Comparison of ENCODE assay signal across 24 cellular contexts in the genomic region with DNA sequence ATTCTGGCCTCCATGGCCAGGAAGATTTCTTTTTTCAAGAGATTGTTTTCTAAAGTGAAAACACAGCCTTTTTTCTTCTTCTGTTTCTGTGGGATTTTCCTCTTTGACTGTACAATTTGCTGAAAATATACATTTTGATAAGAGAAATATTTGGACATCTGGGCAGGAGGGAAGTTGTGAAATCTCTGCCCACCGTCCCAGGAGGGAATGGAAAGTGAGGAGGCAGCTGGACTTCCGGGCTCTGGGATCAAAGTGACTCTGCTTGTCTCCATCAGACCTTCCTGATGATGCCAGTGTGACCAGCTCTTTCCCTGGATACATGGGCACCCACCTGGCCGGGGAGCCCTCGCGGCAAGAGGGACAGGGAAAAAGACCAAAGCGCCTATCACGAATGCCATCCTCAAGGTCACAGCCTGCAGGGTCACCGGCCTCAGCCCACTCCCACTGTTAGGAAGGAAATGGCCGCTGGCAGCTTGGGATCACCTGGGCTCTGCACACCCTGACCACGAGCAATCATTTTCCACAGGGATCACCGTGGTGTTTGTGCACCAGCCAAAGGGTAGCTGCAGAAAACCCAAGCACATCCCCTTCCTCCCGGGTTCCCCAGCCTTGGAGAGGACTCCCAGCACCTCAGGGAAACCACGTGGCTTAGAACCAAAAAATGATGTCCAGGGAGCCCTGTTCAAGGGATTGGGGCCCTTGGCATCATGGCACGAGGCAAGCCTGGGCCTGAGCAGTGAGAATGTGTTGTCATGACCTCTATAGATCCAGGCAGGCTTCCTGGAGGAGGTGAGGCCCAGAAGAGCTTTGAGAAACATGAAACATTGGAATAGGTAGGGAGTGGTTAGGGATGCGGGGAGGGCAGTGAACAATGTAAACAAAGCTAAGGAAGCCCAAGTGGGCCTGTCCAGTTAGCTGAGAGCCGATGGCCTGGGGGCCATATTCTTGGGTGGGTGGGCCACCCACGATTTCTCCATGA.
"Had no signal": no experiment of that assay in that cellular context is flagged by ENCODE, and none has a peak within 500 bp of the region (broad histone marks: within the 10 kb centered on the region; RNA-seq: fewer than 3 reads in every experiment).

No MANE protein-coding gene starts in this region.

- ATAC-seq: activated naive CD8-positive, alpha-beta T cell treated with anti-CD3 and anti-CD28 coated beads, Interleukin-2, amount 50 U/mL, for 24 hours; left cardiac atrium; left ventricle myocardium superior; right lobe of liver; stimulated activated naive CD8-positive, alpha-beta T cell treated with anti-CD3 and anti-CD28 coated beads, Interleukin-15, Interleukin-2, amounts not matched to agents 100 U/mL and 50 U/mL, for 24 hours had no signal

- H3K9me3 ChIP-seq: thoracic aorta, vagina had no signal

- DNase-seq: activated CD4-positive, alpha-beta T cell treated with anti-CD3 and anti-CD28 coated beads for 4 hours; activated CD4-positive, alpha-beta T cell treated with anti-CD3 and anti-CD28 coated beads, Interleukin-2, amount 50 U/mL, for 4 hours; activated gamma-delta T cell; activated naive CD8-positive, alpha-beta T cell treated with anti-CD3 and anti-CD28 coated beads, Interleukin-2, amount 50 U/mL, for 24 hours; activated T-cell treated with anti-CD3 and anti-CD28 coated beads for 4 hours; amygdala; central memory CD4-positive, alpha-beta T cell; effector CD8-positive, alpha-beta T cell; foreskin fibroblast; head of caudate nucleus; hippocampal formation; left cardiac atrium; left ventricle myocardium superior; stimulated activated CD4-positive, alpha-beta T cell treated with anti-CD3 and anti-CD28 coated beads, Interleukin-12 subunit alpha, Interleukin-12 subunit beta, amount 100 ng/mL, for 4 hours; stimulated activated CD4-positive, alpha-beta T cell treated with anti-CD3 and anti-CD28 coated beads, Interleukin-4, amount 100 ng/mL, for 1 hour; stimulated activated naive CD8-positive, alpha-beta T cell treated with anti-CD3 and anti-CD28 coated beads, Interleukin-15, Interleukin-2, amounts not matched to agents 100 U/mL and 50 U/mL, for 24 hours; upper lobe of left lung had no signal

- H3K27ac ChIP-seq: breast epithelium, right lobe of liver, skin epidermis, thoracic aorta, upper lobe of left lung, vagina, VCaP had no signal

- H3K36me3 ChIP-seq: breast epithelium, right lobe of liver, thoracic aorta, upper lobe of left lung, vagina had no signal

- H3K27me3 ChIP-seq: breast epithelium, right lobe of liver, upper lobe of left lung, vagina had no signal

- FAIRE-seq: keratinocyte had no signal

- H3K4me1 ChIP-seq: breast epithelium, right lobe of liver, upper lobe of left lung, vagina had no signal

- H3K4me3 ChIP-seq: breast epithelium, right lobe of liver, skin epidermis, thoracic aorta, upper lobe of left lung, vagina had no signal
